Comparison of ENCODE assay signal across 14 cellular contexts in genomic region chr10:59557642-59558041, GRCh38.
"Had no signal": no experiment of that assay in that cellular context is flagged by ENCODE, and none has a peak within 500 bp of the region (broad histone marks: within the 10 kb centered on the region; RNA-seq: fewer than 3 reads in every experiment).

No MANE protein-coding gene starts in this region.

- H3K36me3 Mint-ChIP-seq: activated naive CD4-positive, alpha-beta T cell treated with anti-CD3 and anti-CD28 coated beads, Interleukin-2, amount 50 U/mL, for 24 hours; natural killer cell treated with Interleukin-12 subunit alpha and Interleukin-12 subunit beta and Interleukin-15 and Interleukin-18, amount 100 ng/mL, for 72 hours; stimulated activated effector memory CD8-positive, alpha-beta T cell treated with anti-CD3 and anti-CD28 coated beads, Interleukin-12 subunit alpha, Interleukin-12 subunit beta, amount 100 ng/mL, for 72 hours had no signal

- H3K9me3 ChIP-seq: right atrium auricular region, tibial artery, uterus had no signal

- H3K27me3 ChIP-seq: brain microvascular endothelial cell, right atrium auricular region, tibial artery, uterus had no signal

- H3K9me3 Mint-ChIP-seq: activated B cell treated with CpG ODN at 0.5 μM for 24 hours; stimulated activated effector memory CD8-positive, alpha-beta T cell treated with anti-CD3 and anti-CD28 coated beads, Interleukin-12 subunit alpha, Interleukin-12 subunit beta, amount 100 ng/mL, for 72 hours had no signal

- H3K4me1 ChIP-seq: parathyroid adenoma, right atrium auricular region, uterus had no signal

- H3K4me3 Mint-ChIP-seq: activated B cell treated with CpG ODN at 0.5 μM for 24 hours; activated naive CD4-positive, alpha-beta T cell treated with anti-CD3 and anti-CD28 coated beads, Interleukin-2, amount 50 U/mL, for 24 hours; natural killer cell treated with Interleukin-12 subunit alpha and Interleukin-12 subunit beta and Interleukin-15 and Interleukin-18, amount 100 ng/mL, for 72 hours; stimulated activated effector memory CD8-positive, alpha-beta T cell treated with anti-CD3 and anti-CD28 coated beads, Interleukin-12 subunit alpha, Interleukin-12 subunit beta, amount 100 ng/mL, for 72 hours had no signal

- H3K4me3 ChIP-seq: right atrium auricular region, tibial artery, uterus had no signal

- DNase-seq: activated B cell treated with CpG ODN at 0.5 μM for 24 hours; activated effector memory CD4-positive, alpha-beta T cell treated with Interleukin-2 at 50 U/mL for 16 hours; brain microvascular endothelial cell; dermis blood vessel endothelial cell; erythroblast; hippocampal formation; left cardiac atrium; tibial artery; uterus had no signal

- H3K4me1 Mint-ChIP-seq: activated B cell treated with CpG ODN at 0.5 μM for 24 hours; activated naive CD4-positive, alpha-beta T cell treated with anti-CD3 and anti-CD28 coated beads, Interleukin-2, amount 50 U/mL, for 24 hours; stimulated activated effector memory CD8-positive, alpha-beta T cell treated with anti-CD3 and anti-CD28 coated beads, Interleukin-12 subunit alpha, Interleukin-12 subunit beta, amount 100 ng/mL, for 72 hours had no signal

- H2AFZ ChIP-seq: parathyroid adenoma had no signal

- H3K27ac Mint-ChIP-seq: activated B cell treated with CpG ODN at 0.5 μM for 24 hours; activated naive CD4-positive, alpha-beta T cell treated with anti-CD3 and anti-CD28 coated beads, Interleukin-2, amount 50 U/mL, for 24 hours; natural killer cell treated with Interleukin-12 subunit alpha and Interleukin-12 subunit beta and Interleukin-15 and Interleukin-18, amount 100 ng/mL, for 72 hours; stimulated activated effector memory CD8-positive, alpha-beta T cell treated with anti-CD3 and anti-CD28 coated beads, Interleukin-12 subunit alpha, Interleukin-12 subunit beta, amount 100 ng/mL, for 72 hours had no signal

- H3K27ac ChIP-seq: brain microvascular endothelial cell, parathyroid adenoma, right atrium auricular region, tibial artery, uterus had no signal

- H3K9ac ChIP-seq: parathyroid adenoma had no signal

- H3K27me3 Mint-ChIP-seq: natural killer cell treated with Interleukin-12 subunit alpha and Interleukin-12 subunit beta and Interleukin-15 and Interleukin-18, amount 100 ng/mL, for 72 hours had no signal

- H3K36me3 ChIP-seq: brain microvascular endothelial cell, right atrium auricular region, tibial artery, uterus had no signal

- H3K79me2 ChIP-seq: parathyroid adenoma had no signal
